In genomic region chr3:66819993-66820501, GRCh38 we compare ENCODE assay signal across 23 cellular contexts.
DNase-seq lines count a peak whose midpoint lies in the region; ATAC-seq and TF ChIP-seq lines count a peak whose summit lies in the region.
"Had no signal": no experiment of that assay in that cellular context is flagged by ENCODE, and none has a peak within 500 bp of the region (broad histone marks: within the 10 kb centered on the region; RNA-seq: fewer than 3 reads in every experiment).

No MANE protein-coding gene starts in this region.

- no peak overlapping the region for H3K4me3 ChIP-seq in mesendoderm (ENCODE audit: low read length)
- no peak overlapping the region for H3K4me3 ChIP-seq in CD8-positive, alpha-beta T cell (ENCODE audit: low read depth, low read length)
- H3K4me3 ChIP-seq: lung, Peyer's patch, skin epidermis, upper lobe of left lung had no signal

- no peaks in the 10 kb centered on the region for H3K9me3 Mint-ChIP-seq in CD8-positive, alpha-beta T cell
- H3K9me3 Mint-ChIP-seq: activated CD4-positive, alpha-beta memory T cell treated with anti-CD3 and anti-CD28 coated beads, Interleukin-2, amount 10 ng/mL, durations not matched to agents 7 days and 5 days; activated naive CD4-positive, alpha-beta T cell treated with anti-CD3 and anti-CD28 coated beads, Interleukin-2, amount 10 ng/mL, durations not matched to agents 7 days and 5 days; naive thymus-derived CD4-positive, alpha-beta T cell had no signal

- no peak for ATAC-seq in CD8-positive, alpha-beta T cell
- ATAC-seq in HG03354 (IDR thresholded peaks at IDR 0.05; ENCODE audit: poor library complexity, severe bottlenecking, unreplicated experiment): no peak
- ATAC-seq: naive thymus-derived CD4-positive, alpha-beta T cell had no signal

- no peak overlapping the region for H3K27ac Mint-ChIP-seq in CD8-positive, alpha-beta T cell
- H3K27ac Mint-ChIP-seq: activated CD4-positive, alpha-beta memory T cell treated with anti-CD3 and anti-CD28 coated beads, Interleukin-2, amount 10 ng/mL, durations not matched to agents 7 days and 5 days; activated naive CD4-positive, alpha-beta T cell treated with anti-CD3 and anti-CD28 coated beads, Interleukin-2, amount 10 ng/mL, durations not matched to agents 7 days and 5 days; naive thymus-derived CD4-positive, alpha-beta T cell had no signal

- TF ChIP-seq CTCF in CD8-positive, alpha-beta T cell (IDR thresholded peaks at IDR 0.05): no peak

- no peak overlapping the region for H3K18ac ChIP-seq in mesendoderm (ENCODE audit: low read length)

- H3K56ac ChIP-seq in mesendoderm (ENCODE audit: low read length): peak overlapping the region; percentile 59

- no peak overlapping the region for H3K4me2 ChIP-seq in mesendoderm (ENCODE audit: low read length)
- H3K4me2 ChIP-seq: SK-N-SH had no signal

- peak; percentile 98 for DNase-seq in SK-MEL-5 (ENCODE audit: low read depth, low spot score)
- DNase-seq in epidermal melanocyte (ENCODE audit: insufficient read length, low spot score): peak; percentile 44
- DNase-seq in mesendoderm: no peak
- DNase-seq in substantia nigra (lab: John Stamatoyannopoulos, UW): peak in 33 of 49 donors; percentile 13 to 77 (median 45)
- DNase-seq in CD8-positive, alpha-beta T cell: no peak
- no peak for DNase-seq in HEK293T (ENCODE audit: extremely low spot score)
- no peak for DNase-seq in A172 (ENCODE audit: low spot score)
- DNase-seq: activated CD4-positive, alpha-beta memory T cell treated with anti-CD3 and anti-CD28 coated beads, Interleukin-2, amount 10 ng/mL, durations not matched to agents 7 days and 5 days; activated CD4-positive, CD25-positive, alpha-beta regulatory T cell; activated naive CD4-positive, alpha-beta T cell treated with anti-CD3 and anti-CD28 coated beads, Interleukin-2, amount 10 ng/mL, durations not matched to agents 7 days and 5 days; activated T-cell treated with anti-CD3 and anti-CD28 coated beads for 4 hours; DMS79 treated with DMSO at 0.1 percent for 48 hours; naive thymus-derived CD4-positive, alpha-beta T cell; NCI-H1092; NCI-H1930; NK-92 treated with Interleukin-12 subunit alpha and Interleukin-12 subunit beta, amount 100 ng/mL, for 24 hours; Peyer's patch; SK-N-SH; stimulated activated naive CD4-positive, alpha-beta T cell treated with Interleukin-2 at 50 U/mL for 16 hours; upper lobe of left lung had no signal

- CTCF ChIA-PET in CD8-positive, alpha-beta T cell (lab: Charles Lee): interaction anchor here (0.5 to 11.9 kb wide), 4 partner anchors 413 to 742 kb away, joined by 4 to 158 read pairs (median 70); no protein-coding TSS in a partner anchor
- CTCF ChIA-PET in HEK293T (lab: Yijun Ruan, JAX): interaction anchor here (0.9 kb wide), 1 partner anchor 442 kb away, joined by 3 read pairs; no protein-coding TSS in a partner anchor

- H3K4me3 Mint-ChIP-seq in CD8-positive, alpha-beta T cell: no peak overlapping the region
- H3K4me3 Mint-ChIP-seq: activated CD4-positive, alpha-beta memory T cell treated with anti-CD3 and anti-CD28 coated beads, Interleukin-2, amount 10 ng/mL, durations not matched to agents 7 days and 5 days; activated naive CD4-positive, alpha-beta T cell treated with anti-CD3 and anti-CD28 coated beads, Interleukin-2, amount 10 ng/mL, durations not matched to agents 7 days and 5 days; naive thymus-derived CD4-positive, alpha-beta T cell had no signal

- H3K36me3 Mint-ChIP-seq in CD8-positive, alpha-beta T cell: no peaks in the 10 kb centered on the region
- H3K36me3 Mint-ChIP-seq: activated naive CD4-positive, alpha-beta T cell treated with anti-CD3 and anti-CD28 coated beads, Interleukin-2, amount 10 ng/mL, durations not matched to agents 7 days and 5 days; naive thymus-derived CD4-positive, alpha-beta T cell had no signal

- H4K8ac ChIP-seq in mesendoderm (ENCODE audit: low read depth, low read length): no peak overlapping the region

- H3K27ac ChIP-seq in mesendoderm (ENCODE audit: low read depth, low read length): no peak overlapping the region
- H3K27ac ChIP-seq in substantia nigra (ENCODE audit: low read depth, low read length, poor library complexity, severe bottlenecking): peak overlapping the region; percentile 73
- H3K27ac ChIP-seq in CD8-positive, alpha-beta T cell (ENCODE audit: low read depth, low read length): no peak overlapping the region
- H3K27ac ChIP-seq: Peyer's patch, upper lobe of left lung had no signal

- H3K4me1 ChIP-seq in mesendoderm (ENCODE audit: control insufficient read depth, low read depth, low read length): peaks cover 12% of the 10 kb centered on the region
- H3K4me1 ChIP-seq in CD8-positive, alpha-beta T cell (ENCODE audit: insufficient read depth, low read length): no peaks in the 10 kb centered on the region
- H3K4me1 ChIP-seq: Peyer's patch had no signal

- no peaks in the 10 kb centered on the region for H3K27me3 ChIP-seq in mesendoderm (ENCODE audit: insufficient read depth, low read length, poor library complexity)
- H3K27me3 ChIP-seq in CD8-positive, alpha-beta T cell (ENCODE audit: insufficient read depth, low read length): no peaks in the 10 kb centered on the region
- H3K27me3 ChIP-seq: Peyer's patch, upper lobe of left lung had no signal

- peak overlapping the region; percentile 73 for H2BK120ac ChIP-seq in mesendoderm (ENCODE audit: low read depth, low read length)

- no peak overlapping the region for H2AK5ac ChIP-seq in mesendoderm (ENCODE audit: low read length)

- H3K4ac ChIP-seq in mesendoderm (ENCODE audit: low read depth, low read length): peak overlapping the region; percentile 36

- H2BK5ac ChIP-seq in mesendoderm (ENCODE audit: low read length): peak overlapping the region; percentile 66

- in situ Hi-C loops in SK-MEL-5 (cut with HindIII; ENCODE audit: low pct_unique_long_range_greater_than_20kb, low sequenced_read_pairs): no loop called here

- H3K36me3 ChIP-seq in mesendoderm (ENCODE audit: control insufficient read depth, insufficient read depth, low read length): no peaks in the 10 kb centered on the region
- H3K36me3 ChIP-seq in CD8-positive, alpha-beta T cell (ENCODE audit: insufficient read depth, low read length): no peaks in the 10 kb centered on the region
- H3K36me3 ChIP-seq: Peyer's patch, upper lobe of left lung had no signal

- no peaks in the 10 kb centered on the region for H3K79me2 ChIP-seq in mesendoderm (ENCODE audit: control insufficient read depth, insufficient read depth, low read length)

- H3K79me1 ChIP-seq in mesendoderm (ENCODE audit: low read length): no peaks in the 10 kb centered on the region

- H2BK15ac ChIP-seq in mesendoderm (replicated peaks; ENCODE audit: low read depth): no peak overlapping the region

- no peaks in the 10 kb centered on the region for H3K9me3 ChIP-seq in CD8-positive, alpha-beta T cell (ENCODE audit: low read length)
- H3K9me3 ChIP-seq: Peyer's patch, SK-N-SH, upper lobe of left lung had no signal

- POLR2A ChIA-PET in CD8-positive, alpha-beta T cell (lab: Charles Lee): no interaction called here
- POLR2A ChIA-PET in HEK293T (lab: Yijun Ruan, JAX): no interaction called here

- no peak overlapping the region for H4K5ac ChIP-seq in mesendoderm (ENCODE audit: low read length)

- peaks cover 7% of the 10 kb centered on the region for H3K27me3 Mint-ChIP-seq in CD8-positive, alpha-beta T cell (ENCODE audit: low read depth)

- intact Hi-C loops in CD8-positive, alpha-beta T cell (cut with DNase I, micrococcal nuclease): no loop called here

- H3K23ac ChIP-seq in mesendoderm (ENCODE audit: low read length): no peak overlapping the region

- H3K9ac ChIP-seq in mesendoderm (ENCODE audit: low read length): no peak overlapping the region
- H3K9ac ChIP-seq: SK-N-SH had no signal

- no peaks in the 10 kb centered on the region for H3K4me1 Mint-ChIP-seq in CD8-positive, alpha-beta T cell (ENCODE audit: low read depth)
- H3K4me1 Mint-ChIP-seq: activated naive CD4-positive, alpha-beta T cell treated with anti-CD3 and anti-CD28 coated beads, Interleukin-2, amount 10 ng/mL, durations not matched to agents 7 days and 5 days had no signal

- no CpG with 5 or more reads among the region's 3 CpGs for WGBS in mesendoderm (ENCODE audit: extremely low coverage, insufficient coverage, low lambda C conversion rate)

TF ChIP-seq in HEK293T, 16 proteins besides CTCF, POLR2A, EP300 and RAD21:
- no peak for TF ChIP-seq ARNT (IDR thresholded peaks at IDR 0.05)
- no peak for TF ChIP-seq L3MBTL2 (conservative IDR thresholded peaks at IDR 0.05)
TF ChIP-seq in HEK293T: peak in this region for 0.

Comparison
In these comparisons a context has a peak if more than half of its experiments do, and no peak if none do; other contexts are left out.
1. DNase-seq: peak in SK-MEL-5 (single experiment), epidermal melanocyte (single experiment) and substantia nigra (33 of 49); none in mesendoderm (single experiment), CD8-positive, alpha-beta T cell (0 of 7), HEK293T (single experiment) and A172 (single experiment).